In the genomic region with DNA sequence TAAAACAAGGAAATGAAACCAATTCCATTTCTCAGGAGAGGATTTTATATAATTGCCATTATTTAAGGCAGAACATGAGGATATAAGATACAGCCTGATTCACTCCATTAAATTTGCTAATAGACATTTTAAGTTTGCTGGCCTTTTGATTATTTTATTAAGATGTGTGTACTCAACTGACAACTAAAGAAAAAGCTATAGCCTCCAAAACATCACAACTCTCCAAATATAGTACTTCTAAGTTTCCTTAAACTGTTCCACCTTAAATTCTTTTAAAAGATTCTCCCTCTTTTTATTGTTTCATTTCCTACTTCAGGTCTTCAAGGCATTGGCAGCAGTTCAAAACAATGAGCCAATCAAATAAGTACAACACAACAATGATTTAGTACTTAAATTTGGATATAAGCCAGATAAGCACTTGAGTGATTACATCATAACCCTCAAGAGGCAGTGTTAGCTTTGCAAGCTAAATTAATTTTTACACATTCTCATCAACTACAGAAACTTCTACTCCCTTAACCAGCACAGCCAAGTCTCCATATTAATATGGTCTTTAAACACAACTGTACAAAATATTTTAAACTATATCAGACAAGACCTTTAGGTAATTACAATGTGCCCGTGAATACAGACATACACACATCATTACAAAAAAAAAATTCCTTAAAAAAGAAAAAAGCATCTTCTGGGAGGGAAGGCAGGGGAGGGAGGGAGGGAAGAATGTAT, we compare ENCODE assay signal across 8 cellular contexts.
DNase-seq lines count a peak whose midpoint lies in the region; ATAC-seq, FAIRE-seq and TF ChIP-seq lines count a peak whose summit lies in the region.

No MANE protein-coding gene starts in this region.

- no peaks in the 10 kb centered on the region for H3K9me3 ChIP-seq in gastroesophageal sphincter
- no peaks in the 10 kb centered on the region for H3K9me3 ChIP-seq in small intestine (ENCODE audit: control insufficient read depth, low read depth)

- H3K36me3 ChIP-seq in gastroesophageal sphincter, result peaks cover 0 to 21% of the 10 kb centered on the region in 2 donors
- H3K36me3 ChIP-seq in small intestine (ENCODE audit: control insufficient read depth in 2 of 2, insufficient read depth in 2 of 2, low read length in 2 of 2), result peaks cover 0 to 2% of the 10 kb centered on the region in 2 donors

- H3K4me3 ChIP-seq in gastroesophageal sphincter (no peak overlapping the region), small intestine (ENCODE audit: low read depth in 1 of 2, low read length in 2 of 2) (no peak overlapping the region)

- H3K27ac ChIP-seq in gastroesophageal sphincter (peak overlapping the region in 3 of 4 donors; percentile 9 to 29 (median 11)), small intestine (ENCODE audit: low read depth in 1 of 2, low read length in 1 of 2) (no peak overlapping the region)

- TF ChIP-seq EP300 in gastroesophageal sphincter (IDR thresholded peaks at IDR 0.05), result no peak

- peaks cover 3 to 42% (median 12%) of the 10 kb centered on the region in 3 donors for H3K4me1 ChIP-seq in gastroesophageal sphincter
- H3K4me1 ChIP-seq in small intestine (ENCODE audit: control insufficient read depth in 2 of 2, insufficient read depth in 1 of 2, low read depth in 1 of 2, low read length in 1 of 2), result peaks cover 0 to 2% of the 10 kb centered on the region in 2 donors

- peak; percentile 41 for FAIRE-seq in small intestine (lab: Jason Lieb, UNC)

- peak; percentile 84 for ATAC-seq in gastroesophageal sphincter
- no peak for ATAC-seq in GM19395 (IDR thresholded peaks at IDR 0.05; ENCODE audit: unreplicated experiment)
- no peak for ATAC-seq in GM21717 (IDR thresholded peaks at IDR 0.05; ENCODE audit: unreplicated experiment)

- DNase-seq in DMS 273 treated with DMSO at 0.1 percent for 48 hours (lab: John Stamatoyannopoulos, UW), result peak; percentile 85
- peak; percentile 78 for DNase-seq in NAMALWA (ENCODE audit: low spot score)
- DNase-seq in SK-MEL-5 (ENCODE audit: low read depth, low spot score), result peak; percentile 73
- DNase-seq in small intestine, result peak; percentile 81
- DNase-seq in activated gamma-delta T cell (lab: John Stamatoyannopoulos, UW), result no peak

- H3K27me3 ChIP-seq in gastroesophageal sphincter, result no peaks in the 10 kb centered on the region
- no peaks in the 10 kb centered on the region for H3K27me3 ChIP-seq in small intestine (ENCODE audit: control insufficient read depth in 2 of 2, insufficient read depth in 2 of 2, low read length in 2 of 2)

- in situ Hi-C loops in SK-MEL-5 (cut with HindIII; ENCODE audit: low pct_unique_long_range_greater_than_20kb, low sequenced_read_pairs), result no loop called here

- no peak for TF ChIP-seq CTCF in gastroesophageal sphincter (IDR thresholded peaks at IDR 0.05)

- no peak for TF ChIP-seq POLR2A in gastroesophageal sphincter (IDR thresholded peaks at IDR 0.05)

- WGBS in gastroesophageal sphincter (ENCODE audit: low coverage in 1 of 2), 2 donors, result 25 to 43% methylated on average over 1 of the region's 1 CpG
- WGBS in small intestine, 3 donors, result 58 to 65% (median 61%) methylated on average over 1 of the region's 1 CpG

Comparison
In these comparisons a context has a peak if more than half of its experiments do, and no peak if none do; other contexts are left out.
1. H3K27ac ChIP-seq: peak in gastroesophageal sphincter (3 of 4); none in small intestine (0 of 2).